Comparison of ENCODE assay signal across 1 cellular context in the genomic region with DNA sequence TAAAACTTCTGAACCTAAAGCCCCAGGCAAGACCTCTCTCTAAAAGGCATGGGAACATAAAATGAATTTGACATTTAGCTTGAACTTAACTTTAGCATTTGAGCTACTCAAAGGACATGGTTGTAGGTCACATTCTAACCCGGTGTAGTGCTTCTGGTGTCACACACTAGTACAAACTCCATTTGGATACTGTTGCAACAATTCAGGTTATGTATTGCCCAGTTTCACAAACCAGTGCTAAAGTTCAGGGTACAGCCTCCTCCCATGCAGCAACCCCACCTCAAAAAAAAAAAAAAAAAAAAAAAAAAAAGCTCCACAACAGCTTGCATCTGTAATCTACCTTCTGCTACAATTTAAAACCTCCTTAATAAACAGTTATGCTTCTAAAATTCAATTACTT.
A peak's percentile ranks its signal among the peaks of the same experiment; 100 is the strongest.
TF ChIP-seq lines count a peak whose summit lies in the region.

No MANE protein-coding gene starts in this region.

TF ChIP-seq in HepG2, 621 proteins besides CTCF, POLR2A, EP300 and RAD21 (continued from another document and continues in another):
- TF ChIP-seq, protein P1, sequence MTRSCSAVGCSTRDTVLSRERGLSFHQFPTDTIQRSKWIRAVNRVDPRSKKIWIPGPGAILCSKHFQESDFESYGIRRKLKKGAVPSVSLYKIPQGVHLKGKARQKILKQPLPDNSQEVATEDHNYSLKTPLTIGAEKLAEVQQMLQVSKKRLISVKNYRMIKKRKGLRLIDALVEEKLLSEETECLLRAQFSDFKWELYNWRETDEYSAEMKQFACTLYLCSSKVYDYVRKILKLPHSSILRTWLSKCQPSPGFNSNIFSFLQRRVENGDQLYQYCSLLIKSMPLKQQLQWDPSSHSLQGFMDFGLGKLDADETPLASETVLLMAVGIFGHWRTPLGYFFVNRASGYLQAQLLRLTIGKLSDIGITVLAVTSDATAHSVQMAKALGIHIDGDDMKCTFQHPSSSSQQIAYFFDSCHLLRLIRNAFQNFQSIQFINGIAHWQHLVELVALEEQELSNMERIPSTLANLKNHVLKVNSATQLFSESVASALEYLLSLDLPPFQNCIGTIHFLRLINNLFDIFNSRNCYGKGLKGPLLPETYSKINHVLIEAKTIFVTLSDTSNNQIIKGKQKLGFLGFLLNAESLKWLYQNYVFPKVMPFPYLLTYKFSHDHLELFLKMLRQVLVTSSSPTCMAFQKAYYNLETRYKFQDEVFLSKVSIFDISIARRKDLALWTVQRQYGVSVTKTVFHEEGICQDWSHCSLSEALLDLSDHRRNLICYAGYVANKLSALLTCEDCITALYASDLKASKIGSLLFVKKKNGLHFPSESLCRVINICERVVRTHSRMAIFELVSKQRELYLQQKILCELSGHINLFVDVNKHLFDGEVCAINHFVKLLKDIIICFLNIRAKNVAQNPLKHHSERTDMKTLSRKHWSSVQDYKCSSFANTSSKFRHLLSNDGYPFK (CRISPR knock-in tag; IDR thresholded peaks at IDR 0.05; ENCODE audit: borderline replicate concordance) = no peak
- TF ChIP-seq ZNF749 (CRISPR knock-in tag; IDR thresholded peaks at IDR 0.05; ENCODE audit: borderline replicate concordance) (no peak), SRY (CRISPR knock-in tag; IDR thresholded peaks at IDR 0.05) (no peak), NR2F6 (IDR thresholded peaks at IDR 0.05) (peak; percentile 84), NR2F6 (CRISPR knock-in tag; IDR thresholded peaks at IDR 0.05) (peak; percentile 96), SNAI1 (CRISPR knock-in tag; IDR thresholded peaks at IDR 0.05; ENCODE audit: borderline replicate concordance) (no peak), ZBTB42 (CRISPR knock-in tag; IDR thresholded peaks at IDR 0.05) (no peak), ZNF564 (CRISPR knock-in tag; IDR thresholded peaks at IDR 0.05) (no peak), ARNT2 (CRISPR knock-in tag; IDR thresholded peaks at IDR 0.05; ENCODE audit: low read depth) (no peak), SOX6 (IDR thresholded peaks at IDR 0.05) (no peak), SOX6 (CRISPR knock-in tag; IDR thresholded peaks at IDR 0.05) (peak; percentile 84), ELF1 (CRISPR knock-in tag; IDR thresholded peaks at IDR 0.05) (no peak), MEF2D (CRISPR knock-in tag; IDR thresholded peaks at IDR 0.05) (0 out of 2 replicates have a peak, but pooled peaks have one; percentile 51), FOXC1 (CRISPR knock-in tag; IDR thresholded peaks at IDR 0.05; ENCODE audit: borderline replicate concordance) (no peak), FOXA1 (IDR thresholded peaks at IDR 0.05) (no peak), FOXA1 (CRISPR knock-in tag; IDR thresholded peaks at IDR 0.05) (peak; percentile 59; the same call in 1 of the 2 replicates), ZNF776 (CRISPR knock-in tag; IDR thresholded peaks at IDR 0.05) (no peak), EED (CRISPR knock-in tag; IDR thresholded peaks at IDR 0.05) (no peak), ZNF383 (CRISPR knock-in tag; IDR thresholded peaks at IDR 0.05; ENCODE audit: borderline replicate concordance) (no peak), TCF7 (IDR thresholded peaks at IDR 0.05; ENCODE audit: low read depth) (peak; percentile 43; the same call in 1 of the 2 replicates), ZNF225 (CRISPR knock-in tag; IDR thresholded peaks at IDR 0.05) (no peak), ZNF292 (CRISPR knock-in tag; IDR thresholded peaks at IDR 0.05; ENCODE audit: borderline replicate concordance, low read depth) (peak; percentile 40; the same call in 1 of the 2 replicates), KDM5A (IDR thresholded peaks at IDR 0.05; ENCODE audit: borderline replicate concordance, low read length) (no peak), ZNF350 (CRISPR knock-in tag; IDR thresholded peaks at IDR 0.05; ENCODE audit: borderline replicate concordance, low read depth) (no peak), ZNF792 (CRISPR knock-in tag; IDR thresholded peaks at IDR 0.05) (peak; percentile 70; the same call in 1 of the 2 replicates), ZFAT (CRISPR knock-in tag; conservative IDR thresholded peaks at IDR 0.05) (no peak), SALL2 (CRISPR knock-in tag; IDR thresholded peaks at IDR 0.05) (no peak)
- TF ChIP-seq, protein P2, sequence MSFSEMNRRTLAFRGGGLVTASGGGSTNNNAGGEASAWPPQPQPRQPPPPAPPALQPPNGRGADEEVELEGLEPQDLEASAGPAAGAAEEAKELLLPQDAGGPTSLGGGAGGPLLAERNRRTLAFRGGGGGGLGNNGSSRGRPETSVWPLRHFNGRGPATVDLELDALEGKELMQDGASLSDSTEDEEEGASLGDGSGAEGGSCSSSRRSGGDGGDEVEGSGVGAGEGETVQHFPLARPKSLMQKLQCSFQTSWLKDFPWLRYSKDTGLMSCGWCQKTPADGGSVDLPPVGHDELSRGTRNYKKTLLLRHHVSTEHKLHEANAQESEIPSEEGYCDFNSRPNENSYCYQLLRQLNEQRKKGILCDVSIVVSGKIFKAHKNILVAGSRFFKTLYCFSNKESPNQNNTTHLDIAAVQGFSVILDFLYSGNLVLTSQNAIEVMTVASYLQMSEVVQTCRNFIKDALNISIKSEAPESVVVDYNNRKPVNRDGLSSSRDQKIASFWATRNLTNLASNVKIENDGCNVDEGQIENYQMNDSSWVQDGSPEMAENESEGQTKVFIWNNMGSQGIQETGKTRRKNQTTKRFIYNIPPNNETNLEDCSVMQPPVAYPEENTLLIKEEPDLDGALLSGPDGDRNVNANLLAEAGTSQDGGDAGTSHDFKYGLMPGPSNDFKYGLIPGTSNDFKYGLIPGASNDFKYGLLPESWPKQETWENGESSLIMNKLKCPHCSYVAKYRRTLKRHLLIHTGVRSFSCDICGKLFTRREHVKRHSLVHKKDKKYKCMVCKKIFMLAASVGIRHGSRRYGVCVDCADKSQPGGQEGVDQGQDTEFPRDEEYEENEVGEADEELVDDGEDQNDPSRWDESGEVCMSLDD (CRISPR knock-in tag; IDR thresholded peaks at IDR 0.05; ENCODE audit: borderline replicate concordance) = no peak
- TF ChIP-seq, protein P3, sequence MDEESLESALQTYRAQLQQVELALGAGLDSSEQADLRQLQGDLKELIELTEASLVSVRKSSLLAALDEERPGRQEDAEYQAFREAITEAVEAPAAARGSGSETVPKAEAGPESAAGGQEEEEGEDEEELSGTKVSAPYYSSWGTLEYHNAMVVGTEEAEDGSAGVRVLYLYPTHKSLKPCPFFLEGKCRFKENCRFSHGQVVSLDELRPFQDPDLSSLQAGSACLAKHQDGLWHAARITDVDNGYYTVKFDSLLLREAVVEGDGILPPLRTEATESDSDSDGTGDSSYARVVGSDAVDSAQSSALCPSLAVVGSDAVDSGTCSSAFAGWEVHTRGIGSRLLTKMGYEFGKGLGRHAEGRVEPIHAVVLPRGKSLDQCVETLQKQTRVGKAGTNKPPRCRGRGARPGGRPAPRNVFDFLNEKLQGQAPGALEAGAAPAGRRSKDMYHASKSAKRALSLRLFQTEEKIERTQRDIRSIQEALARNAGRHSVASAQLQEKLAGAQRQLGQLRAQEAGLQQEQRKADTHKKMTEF (CRISPR knock-in tag; IDR thresholded peaks at IDR 0.05) = peak; percentile 73; the same call in 1 of the 2 replicates
- TF ChIP-seq, protein P4, sequence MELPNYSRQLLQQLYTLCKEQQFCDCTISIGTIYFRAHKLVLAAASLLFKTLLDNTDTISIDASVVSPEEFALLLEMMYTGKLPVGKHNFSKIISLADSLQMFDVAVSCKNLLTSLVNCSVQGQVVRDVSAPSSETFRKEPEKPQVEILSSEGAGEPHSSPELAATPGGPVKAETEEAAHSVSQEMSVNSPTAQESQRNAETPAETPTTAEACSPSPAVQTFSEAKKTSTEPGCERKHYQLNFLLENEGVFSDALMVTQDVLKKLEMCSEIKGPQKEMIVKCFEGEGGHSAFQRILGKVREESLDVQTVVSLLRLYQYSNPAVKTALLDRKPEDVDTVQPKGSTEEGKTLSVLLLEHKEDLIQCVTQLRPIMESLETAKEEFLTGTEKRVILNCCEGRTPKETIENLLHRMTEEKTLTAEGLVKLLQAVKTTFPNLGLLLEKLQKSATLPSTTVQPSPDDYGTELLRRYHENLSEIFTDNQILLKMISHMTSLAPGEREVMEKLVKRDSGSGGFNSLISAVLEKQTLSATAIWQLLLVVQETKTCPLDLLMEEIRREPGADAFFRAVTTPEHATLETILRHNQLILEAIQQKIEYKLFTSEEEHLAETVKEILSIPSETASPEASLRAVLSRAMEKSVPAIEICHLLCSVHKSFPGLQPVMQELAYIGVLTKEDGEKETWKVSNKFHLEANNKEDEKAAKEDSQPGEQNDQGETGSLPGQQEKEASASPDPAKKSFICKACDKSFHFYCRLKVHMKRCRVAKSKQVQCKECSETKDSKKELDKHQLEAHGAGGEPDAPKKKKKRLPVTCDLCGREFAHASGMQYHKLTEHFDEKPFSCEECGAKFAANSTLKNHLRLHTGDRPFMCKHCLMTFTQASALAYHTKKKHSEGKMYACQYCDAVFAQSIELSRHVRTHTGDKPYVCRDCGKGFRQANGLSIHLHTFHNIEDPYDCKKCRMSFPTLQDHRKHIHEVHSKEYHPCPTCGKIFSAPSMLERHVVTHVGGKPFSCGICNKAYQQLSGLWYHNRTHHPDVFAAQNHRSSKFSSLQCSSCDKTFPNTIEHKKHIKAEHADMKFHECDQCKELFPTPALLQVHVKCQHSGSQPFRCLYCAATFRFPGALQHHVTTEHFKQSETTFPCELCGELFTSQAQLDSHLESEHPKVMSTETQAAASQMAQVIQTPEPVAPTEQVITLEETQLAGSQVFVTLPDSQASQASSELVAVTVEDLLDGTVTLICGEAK (IDR thresholded peaks at IDR 0.05) = no peak
- TF ChIP-seq, protein P4 (CRISPR knock-in tag; IDR thresholded peaks at IDR 0.05) = no peak; the same call in 1 of the 2 replicates
- TF ChIP-seq, protein P5, sequence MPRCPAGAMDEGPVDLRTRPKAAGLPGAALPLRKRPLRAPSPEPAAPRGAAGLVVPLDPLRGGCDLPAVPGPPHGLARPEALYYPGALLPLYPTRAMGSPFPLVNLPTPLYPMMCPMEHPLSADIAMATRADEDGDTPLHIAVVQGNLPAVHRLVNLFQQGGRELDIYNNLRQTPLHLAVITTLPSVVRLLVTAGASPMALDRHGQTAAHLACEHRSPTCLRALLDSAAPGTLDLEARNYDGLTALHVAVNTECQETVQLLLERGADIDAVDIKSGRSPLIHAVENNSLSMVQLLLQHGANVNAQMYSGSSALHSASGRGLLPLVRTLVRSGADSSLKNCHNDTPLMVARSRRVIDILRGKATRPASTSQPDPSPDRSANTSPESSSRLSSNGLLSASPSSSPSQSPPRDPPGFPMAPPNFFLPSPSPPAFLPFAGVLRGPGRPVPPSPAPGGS (CRISPR knock-in tag; IDR thresholded peaks at IDR 0.05) = no peak
- TF ChIP-seq, protein P6, sequence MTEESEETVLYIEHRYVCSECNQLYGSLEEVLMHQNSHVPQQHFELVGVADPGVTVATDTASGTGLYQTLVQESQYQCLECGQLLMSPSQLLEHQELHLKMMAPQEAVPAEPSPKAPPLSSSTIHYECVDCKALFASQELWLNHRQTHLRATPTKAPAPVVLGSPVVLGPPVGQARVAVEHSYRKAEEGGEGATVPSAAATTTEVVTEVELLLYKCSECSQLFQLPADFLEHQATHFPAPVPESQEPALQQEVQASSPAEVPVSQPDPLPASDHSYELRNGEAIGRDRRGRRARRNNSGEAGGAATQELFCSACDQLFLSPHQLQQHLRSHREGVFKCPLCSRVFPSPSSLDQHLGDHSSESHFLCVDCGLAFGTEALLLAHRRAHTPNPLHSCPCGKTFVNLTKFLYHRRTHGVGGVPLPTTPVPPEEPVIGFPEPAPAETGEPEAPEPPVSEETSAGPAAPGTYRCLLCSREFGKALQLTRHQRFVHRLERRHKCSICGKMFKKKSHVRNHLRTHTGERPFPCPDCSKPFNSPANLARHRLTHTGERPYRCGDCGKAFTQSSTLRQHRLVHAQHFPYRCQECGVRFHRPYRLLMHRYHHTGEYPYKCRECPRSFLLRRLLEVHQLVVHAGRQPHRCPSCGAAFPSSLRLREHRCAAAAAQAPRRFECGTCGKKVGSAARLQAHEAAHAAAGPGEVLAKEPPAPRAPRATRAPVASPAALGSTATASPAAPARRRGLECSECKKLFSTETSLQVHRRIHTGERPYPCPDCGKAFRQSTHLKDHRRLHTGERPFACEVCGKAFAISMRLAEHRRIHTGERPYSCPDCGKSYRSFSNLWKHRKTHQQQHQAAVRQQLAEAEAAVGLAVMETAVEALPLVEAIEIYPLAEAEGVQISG (CRISPR knock-in tag; IDR thresholded peaks at IDR 0.05) = no peak
- TF ChIP-seq, protein P7, sequence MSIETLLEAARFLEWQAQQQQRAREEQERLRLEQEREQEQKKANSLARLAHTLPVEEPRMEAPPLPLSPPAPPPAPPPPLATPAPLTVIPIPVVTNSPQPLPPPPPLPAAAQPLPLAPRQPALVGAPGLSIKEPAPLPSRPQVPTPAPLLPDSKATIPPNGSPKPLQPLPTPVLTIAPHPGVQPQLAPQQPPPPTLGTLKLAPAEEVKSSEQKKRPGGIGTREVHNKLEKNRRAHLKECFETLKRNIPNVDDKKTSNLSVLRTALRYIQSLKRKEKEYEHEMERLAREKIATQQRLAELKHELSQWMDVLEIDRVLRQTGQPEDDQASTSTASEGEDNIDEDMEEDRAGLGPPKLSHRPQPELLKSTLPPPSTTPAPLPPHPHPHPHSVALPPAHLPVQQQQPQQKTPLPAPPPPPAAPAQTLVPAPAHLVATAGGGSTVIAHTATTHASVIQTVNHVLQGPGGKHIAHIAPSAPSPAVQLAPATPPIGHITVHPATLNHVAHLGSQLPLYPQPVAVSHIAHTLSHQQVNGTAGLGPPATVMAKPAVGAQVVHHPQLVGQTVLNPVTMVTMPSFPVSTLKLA (IDR thresholded peaks at IDR 0.05) = 0 out of 2 replicates have a peak, but pooled peaks have one; percentile 12
